In genomic region chr10:133277277-133277992, GRCh38 we compare ENCODE assay signal across 8 cellular contexts. TPM values are rescaled to one million over a fixed set of nuclear protein-coding genes. Genes with fewer than 3 reads are reported as not detected.
DNase-seq lines count a peak whose midpoint lies in the region; ATAC-seq and TF ChIP-seq lines count a peak whose summit lies in the region.
"Had no signal": no experiment of that assay in that cellular context is flagged by ENCODE, and none has a peak within 500 bp of the region (broad histone marks: within the 10 kb centered on the region; RNA-seq: fewer than 3 reads in every experiment).

No MANE protein-coding gene starts in this region.

- intact Hi-C loops in body of pancreas (cut with DNase I): no loop called here

- H3K4me1 Mint-ChIP-seq in CD8-positive, alpha-beta memory T cell: peaks cover 23 to 54% (median 35%) of the 10 kb centered on the region in 3 donors
- H3K4me1 Mint-ChIP-seq in natural killer cell treated with Interleukin-12 subunit alpha and Interleukin-12 subunit beta and Interleukin-15 and Interleukin-18, amount 100 ng/mL, for 72 hours (ENCODE audit: low read depth in 2 of 2): peaks cover 21 to 23% of the 10 kb centered on the region in 2 donors

- H3K4me3 ChIP-seq in CD8-positive, alpha-beta memory T cell (ENCODE audit: low read length): peak overlapping the region; percentile 8
- H3K4me3 ChIP-seq in HUES64 (ENCODE audit: low read length): peak overlapping the region; percentile 53; the same call in 1 of the 2 replicates
- no peak overlapping the region for H3K4me3 ChIP-seq in body of pancreas

- no peaks in the 10 kb centered on the region for H3K27me3 ChIP-seq in CD8-positive, alpha-beta memory T cell (ENCODE audit: insufficient read depth, low read length, poor library complexity, severe bottlenecking)
- peaks cover 12% of the 10 kb centered on the region for H3K27me3 ChIP-seq in HUES64 (ENCODE audit: insufficient read depth, low read length)
- no peaks in the 10 kb centered on the region for H3K27me3 ChIP-seq in body of pancreas

- WGBS in HUES64: 81% methylated on average over 25 of the region's 25 CpGs
- 72 to 73% methylated on average over 11 to 22 of the region's 25 CpGs for WGBS in body of pancreas, 2 donors

- no peaks in the 10 kb centered on the region for H3K27me3 Mint-ChIP-seq in CD8-positive, alpha-beta memory T cell
- no peaks in the 10 kb centered on the region for H3K27me3 Mint-ChIP-seq in natural killer cell treated with Interleukin-12 subunit alpha and Interleukin-12 subunit beta and Interleukin-15 and Interleukin-18, amount 100 ng/mL, for 72 hours

- H3K9me3 ChIP-seq in CD8-positive, alpha-beta memory T cell (ENCODE audit: low read length): no peaks in the 10 kb centered on the region
- H3K9me3 ChIP-seq in HUES64 (ENCODE audit: insufficient read depth, low read depth, low read length) (no peaks in the 10 kb centered on the region), body of pancreas (no peaks in the 10 kb centered on the region)

- no peak for TF ChIP-seq POLR2A in body of pancreas (IDR thresholded peaks at IDR 0.05)

- H3K9me3 Mint-ChIP-seq in CD8-positive, alpha-beta memory T cell: no peaks in the 10 kb centered on the region
- H3K9me3 Mint-ChIP-seq in natural killer cell treated with Interleukin-12 subunit alpha and Interleukin-12 subunit beta and Interleukin-15 and Interleukin-18, amount 100 ng/mL, for 72 hours: no peaks in the 10 kb centered on the region

- peak overlapping the region; percentile 84 to 98 (median 89) for H3K4me3 Mint-ChIP-seq in CD8-positive, alpha-beta memory T cell
- H3K4me3 Mint-ChIP-seq in natural killer cell treated with Interleukin-12 subunit alpha and Interleukin-12 subunit beta and Interleukin-15 and Interleukin-18, amount 100 ng/mL, for 72 hours: peak overlapping the region; percentile 89

- CTCF ChIA-PET in CD8-positive, alpha-beta memory T cell (lab: Charles Lee): interaction anchor here (1.2 to 4.3 kb wide), 5 partner anchors 12 to 133 kb away, joined by 4 to 28 read pairs (median 10); no protein-coding TSS in a partner anchor

- no peak for TF ChIP-seq CTCF in body of pancreas (IDR thresholded peaks at IDR 0.05)

- H3K27ac Mint-ChIP-seq in CD8-positive, alpha-beta memory T cell: peak overlapping the region; percentile 94 to 100 (median 98)
- peak overlapping the region; percentile 93 to 95 for H3K27ac Mint-ChIP-seq in natural killer cell treated with Interleukin-12 subunit alpha and Interleukin-12 subunit beta and Interleukin-15 and Interleukin-18, amount 100 ng/mL, for 72 hours

- peaks cover 3% of the 10 kb centered on the region for H3K36me3 ChIP-seq in CD8-positive, alpha-beta memory T cell (ENCODE audit: insufficient read depth, low read length)
- H3K36me3 ChIP-seq in HUES64 (ENCODE audit: insufficient read depth, low read length) (peaks cover 28% of the 10 kb centered on the region), body of pancreas (replicated peaks in 1 of 2; ENCODE audit: insufficient read depth in 1 of 2, low read depth in 2 of 2) (peaks cover 3 to 9% of the 10 kb centered on the region in 2 donors)

- peak overlapping the region; percentile 96 for H3K27ac ChIP-seq in CD8-positive, alpha-beta memory T cell (ENCODE audit: low read depth, low read length)
- H3K27ac ChIP-seq in HUES64 (ENCODE audit: low read depth, low read length) (no peak overlapping the region), body of pancreas (peak overlapping the region in 3 of 4 donors; percentile 25 to 84 (median 67))

- POLR2A ChIA-PET in CD8-positive, alpha-beta memory T cell (lab: Charles Lee): interaction anchor here (0.7 to 2.2 kb wide), 5 partner anchors 14 to 36 kb away, joined by 3 to 15 read pairs (median 7); no protein-coding TSS in a partner anchor

- ATAC-seq in body of pancreas (no peak), GM18907 (IDR thresholded peaks at IDR 0.05; ENCODE audit: unreplicated experiment) (no peak)
- no peak for ATAC-seq in natural killer cell treated with Interleukin-12 subunit alpha and Interleukin-12 subunit beta and Interleukin-15 and Interleukin-18, amount 100 ng/mL, for 72 hours

- H3K9ac ChIP-seq in HUES64 (ENCODE audit: low read depth, low read length): no peak overlapping the region

- H3K4me1 ChIP-seq in CD8-positive, alpha-beta memory T cell (ENCODE audit: insufficient read depth, low read length): peaks cover 45% of the 10 kb centered on the region
- H3K4me1 ChIP-seq in HUES64 (ENCODE audit: insufficient read depth, low read length): 0 out of 2 replicates have a peak, but pooled peaks cover 3% of the 10 kb centered on the region
- peaks cover 38% of the 10 kb centered on the region for H3K4me1 ChIP-seq in body of pancreas

- no peak for DNase-seq in CD8-positive, alpha-beta memory T cell
- DNase-seq in body of pancreas: no peak
- no peak for DNase-seq in natural killer cell treated with Interleukin-12 subunit alpha and Interleukin-12 subunit beta and Interleukin-15 and Interleukin-18, amount 100 ng/mL, for 72 hours (ENCODE audit: low spot score)
- no peak for DNase-seq in NCI-H187 treated with DMSO at 0.1 percent for 48 hours (lab: John Stamatoyannopoulos, UW)
- DNase-seq in NCI-H82 treated with DMSO at 0.1 percent for 48 hours (lab: John Stamatoyannopoulos, UW; ENCODE audit: unreplicated experiment): no peak

- H3K36me3 Mint-ChIP-seq in CD8-positive, alpha-beta memory T cell: peaks cover 0 to 36% (median 1%) of the 10 kb centered on the region in 3 donors
- no peaks in the 10 kb centered on the region for H3K36me3 Mint-ChIP-seq in natural killer cell treated with Interleukin-12 subunit alpha and Interleukin-12 subunit beta and Interleukin-15 and Interleukin-18, amount 100 ng/mL, for 72 hours

RNA-seq across cellular contexts. Expression of gene ADAM8, which starts 0.8 kb away (rescaled TPM):
- 10 to 100 TPM; 67.0 to 70.0 TPM for total RNA-seq in CD8-positive, alpha-beta memory T cell
- 74.9 TPM for polyA plus RNA-seq in CD8-positive, alpha-beta memory T cell
- polyA plus RNA-seq in HUES64 (2013, experiment 1 of 2): 0.90 TPM
- 1.1 TPM for polyA plus RNA-seq in HUES64 (2013, experiment 2 of 2)
- total RNA-seq in body of pancreas: 1 to 10 TPM; 3.4 to 4.6 TPM
- total RNA-seq in natural killer cell treated with Interleukin-12 subunit alpha and Interleukin-12 subunit beta and Interleukin-15 and Interleukin-18, amount 100 ng/mL, for 72 hours: 100 to 1,000 TPM; 202 to 211 TPM

RNA-seq across cellular contexts. Expression of gene TUBGCP2, which starts 31.2 kb away (rescaled TPM):
- 10 to 100 TPM; 67.9 to 68.1 TPM for total RNA-seq in CD8-positive, alpha-beta memory T cell
- polyA plus RNA-seq in CD8-positive, alpha-beta memory T cell: 39.9 TPM
- polyA plus RNA-seq in HUES64 (2013, experiment 1 of 2): 40.0 TPM
- polyA plus RNA-seq in HUES64 (2013, experiment 2 of 2): 39.0 TPM
- total RNA-seq in body of pancreas: 10 to 100 TPM; 32.2 to 36.6 TPM
- 10 to 100 TPM; 53.3 to 58.2 TPM for total RNA-seq in natural killer cell treated with Interleukin-12 subunit alpha and Interleukin-12 subunit beta and Interleukin-15 and Interleukin-18, amount 100 ng/mL, for 72 hours

RNA-seq across cellular contexts. Expression of gene ZNF511, which starts 31.3 kb away (rescaled TPM):
- 10 to 100 TPM; 82.2 to 83.2 TPM for total RNA-seq in CD8-positive, alpha-beta memory T cell
- polyA plus RNA-seq in CD8-positive, alpha-beta memory T cell: 90.8 TPM
- polyA plus RNA-seq in HUES64 (2013, experiment 1 of 2): 45.1 TPM
- polyA plus RNA-seq in HUES64 (2013, experiment 2 of 2): 35.7 TPM
- total RNA-seq in body of pancreas: 10 to 100 TPM; 15.0 to 22.7 TPM
- total RNA-seq in natural killer cell treated with Interleukin-12 subunit alpha and Interleukin-12 subunit beta and Interleukin-15 and Interleukin-18, amount 100 ng/mL, for 72 hours: 10 to 100 TPM; 38.1 to 73.2 TPM

RNA-seq across cellular contexts. Expression of gene VENTX, which starts 39.8 kb away (rescaled TPM):
- not detected for total RNA-seq in CD8-positive, alpha-beta memory T cell
- polyA plus RNA-seq in CD8-positive, alpha-beta memory T cell: not detected
- polyA plus RNA-seq in HUES64 (2013, experiment 1 of 2): 4.0 TPM
- 4.4 TPM for polyA plus RNA-seq in HUES64 (2013, experiment 2 of 2)
- total RNA-seq in body of pancreas: under 1 TPM in 1 of 2 donors, not detected in 1; 0.26 TPM
- not detected for total RNA-seq in natural killer cell treated with Interleukin-12 subunit alpha and Interleukin-12 subunit beta and Interleukin-15 and Interleukin-18, amount 100 ng/mL, for 72 hours
- polyA plus RNA-seq: neural cell had no signal

RNA-seq across cellular contexts. Expression of gene UTF1, which starts 47.4 kb away (rescaled TPM):
- total RNA-seq in CD8-positive, alpha-beta memory T cell: not detected
- polyA plus RNA-seq in CD8-positive, alpha-beta memory T cell: not detected
- 9.1 TPM for polyA plus RNA-seq in HUES64 (2013, experiment 1 of 2)
- polyA plus RNA-seq in HUES64 (2013, experiment 2 of 2): 10.8 TPM
- total RNA-seq in body of pancreas: not detected
- total RNA-seq in natural killer cell treated with Interleukin-12 subunit alpha and Interleukin-12 subunit beta and Interleukin-15 and Interleukin-18, amount 100 ng/mL, for 72 hours: not detected
- polyA plus RNA-seq: neural cell had no signal

Comparison
In these comparisons a context has a peak if more than half of its experiments do, and no peak if none do; other contexts are left out.
1. H3K4me3 ChIP-seq: peak in CD8-positive, alpha-beta memory T cell (single experiment) and HUES64 (single experiment); none in body of pancreas (0 of 2).
2. RNA of gene ADAM8, which starts 0.8 kb away (total RNA-seq): 202 to 211 TPM in natural killer cell treated with Interleukin-12 subunit alpha and Interleukin-12 subunit beta and Interleukin-15 and Interleukin-18, amount 100 ng/mL, for 72 hours and 67.0 to 70.0 TPM in CD8-positive, alpha-beta memory T cell; 3.4 to 4.6 TPM in body of pancreas; every median in the first group is over 10 times any median in the second.